In genomic region chrX:30888526-30889146, GRCh38 we compare ENCODE assay signal across 8 cellular contexts. TPM values are rescaled to one million over a fixed set of nuclear protein-coding genes. Genes with fewer than 3 reads are reported as not detected.
DNase-seq lines count a peak whose midpoint lies in the region; ATAC-seq, FAIRE-seq and TF ChIP-seq lines count a peak whose summit lies in the region.

No MANE protein-coding gene starts in this region.

- DNase-seq in NCI-H1417 (lab: John Stamatoyannopoulos, UW) (peak in 2 of 3 experiments; percentile 56 to 68), NCI-H1417 treated with DMSO at 0.1 percent for 48 hours (lab: John Stamatoyannopoulos, UW) (no peak), adrenal gland (peak in 6 of 7 donors; percentile 13 to 52 (median 20)), small intestine (peak; percentile 19), NCI-H2196 (lab: John Stamatoyannopoulos, UW; ENCODE audit: unreplicated experiment) (no peak)

- peaks cover 50% of the 10 kb centered on the region for H3K79me2 ChIP-seq in OCI-LY3 (ENCODE audit: low read length)

- H2AFZ ChIP-seq in OCI-LY3 (ENCODE audit: low read depth, low read length): no peak overlapping the region

- H4K20me1 ChIP-seq in OCI-LY3 (ENCODE audit: insufficient read depth, low read length): peaks cover 13% of the 10 kb centered on the region

- H3K27me3 ChIP-seq in OCI-LY3 (ENCODE audit: low read depth, low read length) (no peaks in the 10 kb centered on the region), adrenal gland (no peaks in the 10 kb centered on the region), small intestine (ENCODE audit: control insufficient read depth in 2 of 2, insufficient read depth in 2 of 2, low read length in 2 of 2) (no peaks in the 10 kb centered on the region)

- peaks cover 14% of the 10 kb centered on the region for H3K4me1 ChIP-seq in OCI-LY3 (ENCODE audit: low read length)
- peaks cover 0 to 9% of the 10 kb centered on the region in 2 donors for H3K4me1 ChIP-seq in adrenal gland (replicated peaks in 1 of 2)
- H3K4me1 ChIP-seq in small intestine (ENCODE audit: control insufficient read depth in 2 of 2, insufficient read depth in 1 of 2, low read depth in 1 of 2, low read length in 1 of 2): no peaks in the 10 kb centered on the region

- intact Hi-C loops in adrenal gland (cut with DNase I): no loop called here

- no peak for TF ChIP-seq CTCF in OCI-LY3 (IDR thresholded peaks at IDR 0.05; ENCODE audit: low read depth, low read length)
- TF ChIP-seq CTCF in adrenal gland (IDR thresholded peaks at IDR 0.05): no peak

- FAIRE-seq in small intestine (lab: Jason Lieb, UNC): no peak

- H3K36me3 ChIP-seq in OCI-LY3 (replicated peaks; ENCODE audit: low read depth, low read length) (no peaks in the 10 kb centered on the region), adrenal gland (replicated peaks in 1 of 2) (no peaks in the 10 kb centered on the region), small intestine (ENCODE audit: control insufficient read depth in 2 of 2, insufficient read depth in 2 of 2, low read length in 2 of 2) (no peaks in the 10 kb centered on the region)

- H3K9ac ChIP-seq in OCI-LY3 (ENCODE audit: low read length): peak overlapping the region; percentile 88

- peak overlapping the region; percentile 85 for H3K27ac ChIP-seq in OCI-LY3 (ENCODE audit: low read length)
- peak overlapping the region in 4 of 5 donors; percentile 61 to 90 (median 74) for H3K27ac ChIP-seq in adrenal gland
- peak overlapping the region; percentile 62 to 77 for H3K27ac ChIP-seq in small intestine (ENCODE audit: low read depth in 1 of 2, low read length in 1 of 2)

- H3K4me2 ChIP-seq in OCI-LY3 (ENCODE audit: low read length): peak overlapping the region; percentile 80

- H3K4me3 ChIP-seq in OCI-LY3 (ENCODE audit: low read length) (peak overlapping the region; percentile 96), adrenal gland (peak overlapping the region; percentile 11 to 72 (median 53)), iPS-18c (ENCODE audit: insufficient read depth, low read depth, low read length) (peak overlapping the region; percentile 69), small intestine (ENCODE audit: low read depth in 1 of 2, low read length in 2 of 2) (peak overlapping the region; percentile 75 to 76)

- TF ChIP-seq POLR2A in adrenal gland (IDR thresholded peaks at IDR 0.05): no peak

- ATAC-seq in HG02623 (IDR thresholded peaks at IDR 0.05; ENCODE audit: unreplicated experiment): peak; percentile 19

- 0 to 22% (median 9%) methylated on average over 3 to 45 of the region's 45 CpGs for WGBS in adrenal gland, 4 donors
- 1 to 31% (median 14%) methylated on average over 13 to 45 of the region's 45 CpGs for WGBS in small intestine, 3 donors

- no peaks in the 10 kb centered on the region for H3K9me3 ChIP-seq in OCI-LY3 (ENCODE audit: insufficient read depth, low read length)
- no peaks in the 10 kb centered on the region for H3K9me3 ChIP-seq in adrenal gland (replicated peaks in 1 of 3)
- H3K9me3 ChIP-seq in iPS-18c (ENCODE audit: control insufficient read depth, insufficient read depth, low read length): no peaks in the 10 kb centered on the region
- H3K9me3 ChIP-seq in small intestine (ENCODE audit: control insufficient read depth, low read depth): no peaks in the 10 kb centered on the region

RNA-seq across cellular contexts. Expression of gene TAB3, which starts 0.4 kb away (rescaled TPM):
- total RNA-seq in adrenal gland: 10 to 100 TPM; 14.7 to 44.6 (median 22.9) TPM
- polyA plus RNA-seq in adrenal gland: 10 to 100 TPM in 2 of 3 donors, 1 to 10 TPM in 1; 7.0 to 17.4 (median 12.0) TPM
- 1 to 10 TPM; 5.4 to 8.3 (median 7.4) TPM for polyA plus RNA-seq in small intestine

Comparison
In these comparisons a context has a peak if more than half of its experiments do, and no peak if none do; other contexts are left out.
1. DNase-seq: peak in NCI-H1417 (2 of 3), adrenal gland (6 of 7) and small intestine (single experiment); none in NCI-H1417 treated with DMSO at 0.1 percent for 48 hours (single experiment) and NCI-H2196 (single experiment).
2. Peak in every context shown above with its lines, with median percentiles within 50 percentile points of each other: H3K27ac ChIP-seq and H3K4me3 ChIP-seq.